ENCODE assay signal across 8 cellular contexts in genomic region chr5:65035212-65036206, GRCh38.
DNase-seq lines count a peak whose midpoint lies in the region; ATAC-seq and TF ChIP-seq lines count a peak whose summit lies in the region.

No MANE protein-coding gene starts in this region.

- H3K4me3 ChIP-seq in HUES64 (ENCODE audit: low read length), result peak overlapping the region; percentile 64
- H3K4me3 ChIP-seq in fibroblast of lung (replicated peaks in 1 of 4; ENCODE audit: control extremely low read depth in 1 of 4, insufficient read depth in 1 of 4, low read depth in 3 of 4, low read length in 4 of 4), result peak overlapping the region; percentile 52 to 72 (median 58)
- peak overlapping the region; percentile 78 for H3K4me3 ChIP-seq in naive thymus-derived CD4-positive, alpha-beta T cell (ENCODE audit: low read length)

- WGBS in HUES64, result 6% methylated on average over 67 of the region's 68 CpGs

- peaks cover 8% of the 10 kb centered on the region for H3K4me1 Mint-ChIP-seq in Calu3 (ENCODE audit: low read depth, unreplicated experiment)
- H3K4me1 Mint-ChIP-seq in naive thymus-derived CD4-positive, alpha-beta T cell, result peaks cover 3 to 36% (median 29%) of the 10 kb centered on the region in 7 donors
- peaks cover 24% of the 10 kb centered on the region for H3K4me1 Mint-ChIP-seq in stimulated activated memory B cell treated with anti-CD40 and anti-IgM and Interleukin-4, amounts not matched to agents 10 μg/mL and 1 μg/mL and 100 μg/mL, for 72 hours

- ATAC-seq in GM21447 (IDR thresholded peaks at IDR 0.05; ENCODE audit: unreplicated experiment), result peak; percentile 86
- ATAC-seq in naive thymus-derived CD4-positive, alpha-beta T cell, result peak; percentile 88
- peak; percentile 89 for ATAC-seq in stimulated activated memory B cell treated with anti-CD40 and anti-IgM and Interleukin-4, amounts not matched to agents 10 μg/mL and 1 μg/mL and 100 μg/mL, for 72 hours

- DNase-seq in Calu3 (peak; percentile 93), RKO (ENCODE audit: low spot score) (peak; percentile 96), fibroblast of lung (ENCODE audit: low read depth in 2 of 2) (peak; percentile 93 to 94)
- DNase-seq in activated T-helper 1 cell treated with anti-CD3 and anti-CD28 coated beads, Interleukin-2, amount 50 U/mL, for 16 hours (ENCODE audit: low read depth in 1 of 2, low spot score in 1 of 2), result peak; percentile 39 to 64
- DNase-seq in naive thymus-derived CD4-positive, alpha-beta T cell, result peak; percentile 60 to 92 (median 85)

- BruUV-seq in Calu3 (replicated peaks; lab: Mats Ljungman, UMichigan), result TSS peak; percentile 83

- H3K27me3 Mint-ChIP-seq in Calu3 (ENCODE audit: unreplicated experiment), result no peaks in the 10 kb centered on the region
- H3K27me3 Mint-ChIP-seq in naive thymus-derived CD4-positive, alpha-beta T cell, result no peaks in the 10 kb centered on the region
- H3K27me3 Mint-ChIP-seq in stimulated activated memory B cell treated with anti-CD40 and anti-IgM and Interleukin-4, amounts not matched to agents 10 μg/mL and 1 μg/mL and 100 μg/mL, for 72 hours, result no peaks in the 10 kb centered on the region

- H3K4me2 ChIP-seq in fibroblast of lung (ENCODE audit: extremely low read depth, insufficient read depth, low read length), result peak overlapping the region; percentile 88

- no peaks in the 10 kb centered on the region for H3K79me2 ChIP-seq in fibroblast of lung (ENCODE audit: control insufficient read depth, insufficient read depth, low read length)

- intact Hi-C loops in Calu3 (cut with micrococcal nuclease; ENCODE audit: unreplicated experiment), result loop anchor here (5.0 kb wide), 2 partner anchors 223 to 447 kb away; partner anchors contain the start of gene ADAMTS6
- intact Hi-C loops in naive thymus-derived CD4-positive, alpha-beta T cell (cut with micrococcal nuclease), result loop anchor here (1.0 to 5.0 kb wide), 13 partner anchors 41 to 1109 kb away; partner anchors contain the start of genes CWC27 (in 2 of the 2), ERBIN (in 2 of the 2), SREK1IP1 (in 2 of the 2) and TRIM23 (in 2 of the 2)

- H3K36me3 Mint-ChIP-seq in Calu3 (ENCODE audit: insufficient read depth, unreplicated experiment), result peaks cover 13% of the 10 kb centered on the region
- peaks cover 0 to 1% (median 0%) of the 10 kb centered on the region in 5 donors for H3K36me3 Mint-ChIP-seq in naive thymus-derived CD4-positive, alpha-beta T cell
- H3K36me3 Mint-ChIP-seq in stimulated activated memory B cell treated with anti-CD40 and anti-IgM and Interleukin-4, amounts not matched to agents 10 μg/mL and 1 μg/mL and 100 μg/mL, for 72 hours, result no peaks in the 10 kb centered on the region

- H3K4me1 ChIP-seq in HUES64 (ENCODE audit: insufficient read depth, low read length), result peaks cover 22% of the 10 kb centered on the region
- peaks cover 2% of the 10 kb centered on the region for H3K4me1 ChIP-seq in fibroblast of lung (ENCODE audit: control insufficient read depth, extremely low read depth, insufficient read depth, low read length)
- H3K4me1 ChIP-seq in naive thymus-derived CD4-positive, alpha-beta T cell (ENCODE audit: control insufficient read depth in 2 of 2, insufficient read depth in 2 of 2, low read length in 2 of 2), result peaks cover 20% of the 10 kb centered on the region in 2 donors

- H4K20me1 ChIP-seq in fibroblast of lung (ENCODE audit: control insufficient read depth, extremely low read depth, insufficient read depth, low read length), result no peaks in the 10 kb centered on the region

- TF ChIP-seq CTCF in Calu3 (IDR thresholded peaks at IDR 0.05; ENCODE audit: unreplicated experiment), result no peak
- TF ChIP-seq CTCF in fibroblast of lung (conservative IDR thresholded peaks at IDR 0.05 in 1 of 2, IDR thresholded peaks at IDR 0.05 in 1 of 2; ENCODE audit: low read depth in 1 of 2, low read length in 2 of 2), result no peak

- H3K27ac ChIP-seq in HUES64 (ENCODE audit: low read depth, low read length) (peak overlapping the region; percentile 78), fibroblast of lung (ENCODE audit: insufficient read depth, low read length) (peak overlapping the region; percentile 94)
- peak overlapping the region; percentile 84 for H3K27ac ChIP-seq in naive thymus-derived CD4-positive, alpha-beta T cell (ENCODE audit: low read depth, low read length)

- H3K4me3 Mint-ChIP-seq in Calu3 (ENCODE audit: low read depth, unreplicated experiment), result peak overlapping the region; percentile 87
- peak overlapping the region; percentile 74 to 94 (median 82) for H3K4me3 Mint-ChIP-seq in naive thymus-derived CD4-positive, alpha-beta T cell
- peak overlapping the region; percentile 90 for H3K4me3 Mint-ChIP-seq in stimulated activated memory B cell treated with anti-CD40 and anti-IgM and Interleukin-4, amounts not matched to agents 10 μg/mL and 1 μg/mL and 100 μg/mL, for 72 hours

- peak overlapping the region; percentile 68 for H3K27ac Mint-ChIP-seq in Calu3 (ENCODE audit: unreplicated experiment)
- H3K27ac Mint-ChIP-seq in naive thymus-derived CD4-positive, alpha-beta T cell, result peak overlapping the region; percentile 84 to 96 (median 90)
- peak overlapping the region; percentile 90 for H3K27ac Mint-ChIP-seq in stimulated activated memory B cell treated with anti-CD40 and anti-IgM and Interleukin-4, amounts not matched to agents 10 μg/mL and 1 μg/mL and 100 μg/mL, for 72 hours

- no peaks in the 10 kb centered on the region for H3K27me3 ChIP-seq in HUES64 (ENCODE audit: insufficient read depth, low read length)
- no peaks in the 10 kb centered on the region for H3K27me3 ChIP-seq in fibroblast of lung (ENCODE audit: control insufficient read depth, insufficient read depth, low read length)
- no peaks in the 10 kb centered on the region for H3K27me3 ChIP-seq in naive thymus-derived CD4-positive, alpha-beta T cell (ENCODE audit: control insufficient read depth in 2 of 2, insufficient read depth in 2 of 2, low read length in 2 of 2)

- POLR2A ChIA-PET in naive thymus-derived CD4-positive, alpha-beta T cell (lab: Charles Lee), result interaction anchor here (0.8 to 0.9 kb wide), 2 partner anchors 68 to 590 kb away, joined by 3 to 4 read pairs; no protein-coding TSS in a partner anchor

- no peaks in the 10 kb centered on the region for H3K9me3 ChIP-seq in HUES64 (ENCODE audit: insufficient read depth, low read depth, low read length)
- no peaks in the 10 kb centered on the region for H3K9me3 ChIP-seq in fibroblast of lung (ENCODE audit: control insufficient read depth, insufficient read depth, low read depth, low read length)
- H3K9me3 ChIP-seq in naive thymus-derived CD4-positive, alpha-beta T cell (ENCODE audit: control insufficient read depth in 2 of 3, low read length in 3 of 3), result no peaks in the 10 kb centered on the region

- CTCF ChIA-PET in Calu3 (lab: Charles Lee), result no interaction called here
- CTCF ChIA-PET in naive thymus-derived CD4-positive, alpha-beta T cell (lab: Charles Lee), result no interaction called here

- H3K9ac ChIP-seq in HUES64 (ENCODE audit: low read depth, low read length) (peak overlapping the region; percentile 80), fibroblast of lung (ENCODE audit: insufficient read depth, low read length) (peak overlapping the region; percentile 90)

- H3K9me3 Mint-ChIP-seq in Calu3 (ENCODE audit: low read depth, unreplicated experiment), result no peaks in the 10 kb centered on the region
- peaks cover 0 to 3% (median 0%) of the 10 kb centered on the region in 11 donors for H3K9me3 Mint-ChIP-seq in naive thymus-derived CD4-positive, alpha-beta T cell
- no peaks in the 10 kb centered on the region for H3K9me3 Mint-ChIP-seq in stimulated activated memory B cell treated with anti-CD40 and anti-IgM and Interleukin-4, amounts not matched to agents 10 μg/mL and 1 μg/mL and 100 μg/mL, for 72 hours

- peak overlapping the region; percentile 97 for H2AFZ ChIP-seq in fibroblast of lung (ENCODE audit: low read length)

- H3K36me3 ChIP-seq in HUES64 (ENCODE audit: insufficient read depth, low read length) (no peaks in the 10 kb centered on the region), fibroblast of lung (ENCODE audit: control insufficient read depth, insufficient read depth, low read length) (no peaks in the 10 kb centered on the region)
- no peaks in the 10 kb centered on the region for H3K36me3 ChIP-seq in naive thymus-derived CD4-positive, alpha-beta T cell (ENCODE audit: control insufficient read depth in 2 of 3, insufficient read depth in 3 of 3, low read length in 3 of 3)

Comparison
In these comparisons a context has a peak if more than half of its experiments do, and no peak if none do; other contexts are left out.
1. Peak in every context shown above with its lines: DNase-seq, ATAC-seq, H3K4me3 ChIP-seq and H3K27ac ChIP-seq.